In the genomic region with DNA sequence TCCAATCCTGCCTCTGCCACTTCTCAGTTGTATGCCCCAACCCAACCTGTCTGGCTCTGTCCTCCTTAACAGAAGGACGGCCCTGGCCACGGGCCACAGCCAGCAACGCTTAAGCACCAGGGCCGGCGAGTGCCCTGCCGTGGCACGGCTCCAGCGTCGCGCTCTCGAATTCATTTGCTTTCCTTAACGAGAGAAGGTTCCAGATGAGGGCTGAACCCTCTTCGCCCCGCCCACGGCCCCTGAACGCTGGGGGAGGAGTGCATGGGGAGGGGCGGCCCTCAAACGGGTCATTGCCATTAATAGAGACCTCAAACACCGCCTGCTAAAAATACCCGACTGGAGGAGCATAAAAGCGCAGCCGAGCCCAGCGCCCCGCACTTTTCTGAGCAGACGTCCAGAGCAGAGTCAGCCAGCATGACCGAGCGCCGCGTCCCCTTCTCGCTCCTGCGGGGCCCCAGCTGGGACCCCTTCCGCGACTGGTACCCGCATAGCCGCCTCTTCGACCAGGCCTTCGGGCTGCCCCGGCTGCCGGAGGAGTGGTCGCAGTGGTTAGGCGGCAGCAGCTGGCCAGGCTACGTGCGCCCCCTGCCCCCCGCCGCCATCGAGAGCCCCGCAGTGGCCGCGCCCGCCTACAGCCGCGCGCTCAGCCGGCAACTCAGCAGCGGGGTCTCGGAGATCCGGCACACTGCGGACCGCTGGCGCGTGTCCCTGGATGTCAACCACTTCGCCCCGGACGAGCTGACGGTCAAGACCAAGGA, we compare ENCODE assay signal across 8 cellular contexts. TPM values are rescaled to one million over a fixed set of nuclear protein-coding genes. Genes with fewer than 3 reads are reported as not detected.
A peak's percentile ranks its signal among the peaks of the same experiment; 100 is the strongest.
DNase-seq lines count a peak whose midpoint lies in the region; ATAC-seq and TF ChIP-seq lines count a peak whose summit lies in the region.

HSPB1 (plus strand) TSS at position 375 of the 758 bp plus-strand sequence; CDS start at position 415, 40 bp downstream.

- peak within 1 kb of the TSS; percentile 82 for H2AFZ ChIP-seq in PC-3 (ENCODE audit: low read length)

- H3K4me2 ChIP-seq in BLaER1 (peak within 1 kb of the TSS; percentile 77), PC-3 (ENCODE audit: low read length) (peak within 1 kb of the TSS; percentile 85)

- TF ChIP-seq POLR2A in stomach (IDR thresholded peaks at IDR 0.05) = peak in 2 of 4 donors; percentile 87 to 93

- WGBS in HUES64 = 1% methylated on average over 65 of the region's 65 CpGs
- WGBS in stomach, 5 donors = 0% methylated on average over 29 to 65 of the region's 65 CpGs

- peak within 1 kb of the TSS; percentile 87 for H3K27ac Mint-ChIP-seq in activated T-cell treated with anti-CD3 and anti-CD28 coated beads, Interleukin-2, amount 50 U/mL, for 72 hours

- peaks cover 6% of the 10 kb centered on the region for H3K27me3 Mint-ChIP-seq in activated T-cell treated with anti-CD3 and anti-CD28 coated beads, Interleukin-2, amount 50 U/mL, for 72 hours (ENCODE audit: low read depth)

- H3K9me3 ChIP-seq in BLaER1 (no peaks in the 10 kb centered on the region), HUES64 (ENCODE audit: insufficient read depth, low read depth, low read length) (no peaks in the 10 kb centered on the region), PC-3 (ENCODE audit: low read length) (no peaks in the 10 kb centered on the region), stomach (no peaks in the 10 kb centered on the region)

- peak; percentile 57 for TF ChIP-seq EP300 in stomach (IDR thresholded peaks at IDR 0.05)

- H3K9me2 ChIP-seq in PC-3 (replicated peaks; ENCODE audit: low read length) = no peaks in the 10 kb centered on the region

- H3K4me1 Mint-ChIP-seq in activated T-cell treated with anti-CD3 and anti-CD28 coated beads, Interleukin-2, amount 50 U/mL, for 72 hours (ENCODE audit: low read depth) = peaks cover 23% of the 10 kb centered on the region

- H3K27ac ChIP-seq in BLaER1 = peak within 1 kb of the TSS; percentile 96
- H3K27ac ChIP-seq in HUES64 (ENCODE audit: low read depth, low read length) = peak within 1 kb of the TSS; percentile 65; the same call in 1 of the 2 replicates
- H3K27ac ChIP-seq in PC-3 (ENCODE audit: low read length) = peak within 1 kb of the TSS; percentile 51
- H3K27ac ChIP-seq in stomach = peak within 1 kb of the TSS; percentile 94 to 99 (median 97)

- H3K36me3 ChIP-seq in BLaER1 (peaks cover 11% of the 10 kb centered on the region), HUES64 (ENCODE audit: insufficient read depth, low read length) (peaks cover 7% of the 10 kb centered on the region), PC-3 (ENCODE audit: low read depth, low read length) (no peaks in the 10 kb centered on the region), stomach (peaks cover 0 to 11% (median 6%) of the 10 kb centered on the region in 4 donors)

- H3K27me3 ChIP-seq in BLaER1 (no peaks in the 10 kb centered on the region), HUES64 (ENCODE audit: insufficient read depth, low read length) (peaks cover 11% of the 10 kb centered on the region; the same call in 1 of the 2 replicates), PC-3 (ENCODE audit: low read length) (no peaks in the 10 kb centered on the region), stomach (no peaks in the 10 kb centered on the region)

- H3K79me2 ChIP-seq in PC-3 (ENCODE audit: low read length) = peaks cover 10% of the 10 kb centered on the region

- intact Hi-C loops in PC-3 (cut with micrococcal nuclease) = loop anchor here (1.0 kb wide), 1 partner anchor 8 kb away; no protein-coding TSS in a partner anchor
- intact Hi-C loops in stomach (cut with DNase I; ENCODE audit: low total_unique reads) = no loop called here

- H3K9ac ChIP-seq in BLaER1 = peak within 1 kb of the TSS; percentile 96
- peak within 1 kb of the TSS; percentile 38; the same call in 1 of the 2 replicates for H3K9ac ChIP-seq in HUES64 (ENCODE audit: low read depth, low read length)
- peak within 1 kb of the TSS; percentile 67 for H3K9ac ChIP-seq in PC-3 (ENCODE audit: low read length)

- H3K4me3 ChIP-seq in BLaER1 = peak within 1 kb of the TSS; percentile 99
- H3K4me3 ChIP-seq in HUES64 (ENCODE audit: low read length) = peak within 1 kb of the TSS; percentile 59
- H3K4me3 ChIP-seq in PC-3 (ENCODE audit: low read length) = peak within 1 kb of the TSS; percentile 84
- peak within 1 kb of the TSS; percentile 73 to 92 (median 88) for H3K4me3 ChIP-seq in stomach

- H3K4me3 Mint-ChIP-seq in activated T-cell treated with anti-CD3 and anti-CD28 coated beads, Interleukin-2, amount 50 U/mL, for 72 hours = peak within 1 kb of the TSS; percentile 90 to 97

- H3F3A ChIP-seq in PC-3 (ENCODE audit: low read length, unreplicated experiment) = no peaks in the 10 kb centered on the region

- TF ChIP-seq CTCF in PC-3 (conservative IDR thresholded peaks at IDR 0.05; ENCODE audit: low read depth, low read length) = no peak
- TF ChIP-seq CTCF in stomach (IDR thresholded peaks at IDR 0.05) = peak in 1 of 7 experiments; percentile 22

- POLR2A ChIA-PET in PC-3 (lab: Charles Lee; ENCODE audit: unreplicated experiment) = no interaction called here

- H3K36me3 Mint-ChIP-seq in activated T-cell treated with anti-CD3 and anti-CD28 coated beads, Interleukin-2, amount 50 U/mL, for 72 hours (ENCODE audit: insufficient read depth in 2 of 2) = peaks cover 0 to 2% of the 10 kb centered on the region in 2 donors

- ATAC-seq in GM19395 (IDR thresholded peaks at IDR 0.05; ENCODE audit: unreplicated experiment) = peak; percentile 67
- peak; percentile 52 for ATAC-seq in PC-3
- ATAC-seq in activated T-cell treated with anti-CD3 and anti-CD28 coated beads, Interleukin-2, amount 50 U/mL, for 72 hours (replicated peaks in 1 of 2) = peak; percentile 55 to 56
- ATAC-seq in esophagus mucosa = peak; percentile 67

- TSS peak; percentile 70 for BruUV-seq in PC-3 (replicated peaks; lab: Mats Ljungman, UMichigan)

- 0 out of 2 replicates have a peak, but pooled peaks cover 7% of the 10 kb centered on the region for H4K20me1 ChIP-seq in BLaER1
- no peaks in the 10 kb centered on the region for H4K20me1 ChIP-seq in PC-3 (ENCODE audit: low read length)

- H3K9me3 Mint-ChIP-seq in activated T-cell treated with anti-CD3 and anti-CD28 coated beads, Interleukin-2, amount 50 U/mL, for 72 hours = no peaks in the 10 kb centered on the region

- DNase-seq in PC-3 = peak; percentile 87
- peak; percentile 59 for DNase-seq in activated T-cell treated with anti-CD3 and anti-CD28 coated beads, Interleukin-2, amount 50 U/mL, for 72 hours
- DNase-seq in mucosa of gallbladder (ENCODE audit: low spot score) = peak; percentile 95
- DNase-seq in stomach = peak; percentile 97

- CTCF ChIA-PET in PC-3 (lab: Charles Lee) = interaction anchor here (1.5 kb wide), 1 partner anchor 11 kb away, joined by 8 read pairs; no protein-coding TSS in a partner anchor

- H3K4me1 ChIP-seq in BLaER1 (peaks cover 55% of the 10 kb centered on the region), HUES64 (ENCODE audit: insufficient read depth, low read length) (peaks cover 17% of the 10 kb centered on the region), PC-3 (ENCODE audit: insufficient read depth, low read length) (peaks cover 23% of the 10 kb centered on the region), stomach (peaks cover 45 to 76% (median 60%) of the 10 kb centered on the region in 4 donors)

RNA-seq across cellular contexts. Expression of gene HSPB1, which starts in this region (rescaled TPM):
- 203 TPM for polyA plus RNA-seq in HUES64 (2013, experiment 1 of 2)
- 252 TPM for polyA plus RNA-seq in HUES64 (2013, experiment 2 of 2)
- total RNA-seq in PC-3 (2014; rRNA removed) = 166 and 189 TPM in 2 replicates
- total RNA-seq in activated T-cell treated with anti-CD3 and anti-CD28 coated beads, Interleukin-2, amount 50 U/mL, for 72 hours = 10 to 100 TPM; 39.7 to 42.0 TPM
- total RNA-seq in esophagus mucosa = 4,957 TPM
- total RNA-seq in mucosa of gallbladder = 1,198 TPM
- 1,000 to 10,000 TPM in 1 of 5 donors, 100 to 1,000 TPM in 3, 10 to 100 TPM in 1; 21.8 to 2,022 (median 373) TPM for total RNA-seq in stomach
- 1,000 to 10,000 TPM in 1 of 3 donors, 100 to 1,000 TPM in 2; 320 to 2,297 (median 486) TPM for polyA plus RNA-seq in stomach

Comparison
In these comparisons a context has a peak if more than half of its experiments do, and no peak if none do; other contexts are left out.
1. Peak in every context shown above with its lines: DNase-seq, ATAC-seq, H3K4me3 ChIP-seq and H3K27ac ChIP-seq.
2. H3K9ac ChIP-seq: peak in every context shown above with its lines; median percentile 96 in BLaER1; 67 in PC-3; 38 in HUES64.